13 cellular contexts compared by ENCODE assay signal in the genomic region with DNA sequence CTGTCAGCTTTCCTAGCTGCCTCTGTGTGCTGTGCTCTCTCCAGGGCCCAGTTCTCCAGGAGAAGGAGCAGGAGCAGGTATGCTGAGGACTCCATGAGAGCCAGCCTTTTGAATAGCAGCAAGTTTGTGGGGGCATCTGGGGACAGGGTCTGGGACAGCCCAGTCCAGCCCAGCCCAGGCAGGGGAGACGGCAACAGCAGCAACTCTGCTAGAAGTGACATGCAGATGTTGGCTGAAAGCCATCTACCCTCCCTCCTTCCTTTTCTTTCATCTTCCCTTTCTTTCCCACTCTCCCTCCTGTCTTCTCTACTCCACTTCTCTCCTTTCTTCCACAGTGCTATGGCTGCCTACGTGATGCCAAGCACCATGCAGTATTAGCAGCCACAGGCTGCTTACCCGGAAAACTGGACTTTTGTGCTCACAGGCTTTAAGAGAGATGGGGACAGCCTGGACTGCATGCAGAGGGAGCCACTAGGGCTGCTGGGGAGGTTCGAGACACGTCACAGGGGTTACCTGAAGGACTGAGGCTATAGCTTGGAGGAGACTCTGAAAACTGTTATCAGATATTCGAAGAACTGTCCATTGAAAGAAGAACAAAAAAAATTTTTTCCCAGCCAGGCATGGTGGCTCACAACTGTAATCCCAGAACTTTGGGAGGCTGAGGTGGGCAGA. TPM values are rescaled to one million over a fixed set of nuclear protein-coding genes. Genes with fewer than 3 reads are reported as not detected.
A peak's percentile ranks its signal among the peaks of the same experiment; 100 is the strongest.
DNase-seq lines count a peak whose midpoint lies in the region; ATAC-seq and TF ChIP-seq lines count a peak whose summit lies in the region.
"Had no signal": no experiment of that assay in that cellular context is flagged by ENCODE, and none has a peak within 500 bp of the region (broad histone marks: within the 10 kb centered on the region; RNA-seq: fewer than 3 reads in every experiment).

No MANE protein-coding gene starts in this region.

- no peak overlapping the region for H3K27ac ChIP-seq in heart right ventricle
- no peak overlapping the region for H3K27ac ChIP-seq in PC-3 (ENCODE audit: low read length)
- peak overlapping the region; percentile 88 for H3K27ac ChIP-seq in caudate nucleus (ENCODE audit: low read depth, low read length)
- H3K27ac ChIP-seq in substantia nigra (ENCODE audit: low read depth, low read length, poor library complexity, severe bottlenecking) = peak overlapping the region; percentile 88
- no peak overlapping the region for H3K27ac ChIP-seq in sigmoid colon
- no peak overlapping the region for H3K27ac ChIP-seq in transverse colon
- H3K27ac ChIP-seq: colonic mucosa, pancreas, VCaP had no signal

- POLR2A ChIA-PET in PC-3 (lab: Charles Lee; ENCODE audit: unreplicated experiment) = interaction anchor here (1.0 kb wide), 1 partner anchor 24 kb away, joined by 3 read pairs; a partner anchor contains a TSS

- H3K9me3 ChIP-seq in heart right ventricle = no peaks in the 10 kb centered on the region
- H3K9me3 ChIP-seq in PC-3 (ENCODE audit: low read length) = no peaks in the 10 kb centered on the region
- no peaks in the 10 kb centered on the region for H3K9me3 ChIP-seq in sigmoid colon
- H3K9me3 ChIP-seq in transverse colon = no peaks in the 10 kb centered on the region
- H3K9me3 ChIP-seq: colonic mucosa, pancreas had no signal

- CTCF ChIA-PET in PC-3 (lab: Charles Lee) = no interaction called here

- H3K9ac ChIP-seq in PC-3 (ENCODE audit: low read length) = no peak overlapping the region

- H3K79me2 ChIP-seq in PC-3 (ENCODE audit: low read length) = no peaks in the 10 kb centered on the region

- ATAC-seq in heart right ventricle = peak in 5 of 8 donors; percentile 14 to 48 (median 37)
- ATAC-seq in PC-3 = no peak
- no peak for ATAC-seq in HG02884 (IDR thresholded peaks at IDR 0.05; ENCODE audit: unreplicated experiment)

- H3F3A ChIP-seq in PC-3 (ENCODE audit: low read length, unreplicated experiment) = peaks cover 6% of the 10 kb centered on the region

- intact Hi-C loops in heart right ventricle (cut with DNase I) = loop anchor here in 1 of 10 donors (10.0 kb wide), 1 partner anchor 80 kb away; no protein-coding TSS in a partner anchor
- intact Hi-C loops in cardiac septum (cut with DNase I) = no loop called here
- intact Hi-C loops in PC-3 (cut with micrococcal nuclease) = no loop called here
- intact Hi-C loops in sigmoid colon (cut with DNase I) = no loop called here
- intact Hi-C loops in transverse colon (cut with DNase I; ENCODE audit: low total_unique reads) = no loop called here

- TF ChIP-seq POLR2A in sigmoid colon (IDR thresholded peaks at IDR 0.05) (no peak), transverse colon (IDR thresholded peaks at IDR 0.05) (no peak)

- DNase-seq in heart right ventricle (no peak), cardiac septum (ENCODE audit: low spot score) (no peak), PC-3 (no peak), caudate nucleus (lab: John Stamatoyannopoulos, UW) (no peak), substantia nigra (lab: John Stamatoyannopoulos, UW) (peak in 2 of 49 donors; percentile 28 to 33), sigmoid colon (no peak), transverse colon (no peak)
- DNase-seq: colonic mucosa, H7, NCI-H446, pancreas had no signal

- H3K4me1 ChIP-seq in heart right ventricle (peaks cover 0 to 14% (median 0%) of the 10 kb centered on the region in 9 donors), PC-3 (ENCODE audit: insufficient read depth, low read length) (peaks cover 28% of the 10 kb centered on the region), sigmoid colon (no peaks in the 10 kb centered on the region), transverse colon (no peaks in the 10 kb centered on the region)
- H3K4me1 ChIP-seq: colonic mucosa, pancreas had no signal

- H4K20me1 ChIP-seq in PC-3 (ENCODE audit: low read length) = no peaks in the 10 kb centered on the region

- in situ Hi-C loops in transverse colon (cut with MboI; ENCODE audit: low pct_ligation_motif_present in 1 of 4, low pct_unique_long_range_greater_than_20kb in 1 of 4, low sequenced_read_pairs in 3 of 4) = no loop called here

- H3K36me3 ChIP-seq in heart right ventricle (no peaks in the 10 kb centered on the region), PC-3 (ENCODE audit: low read depth, low read length) (no peaks in the 10 kb centered on the region), sigmoid colon (no peaks in the 10 kb centered on the region), transverse colon (no peaks in the 10 kb centered on the region)
- H3K36me3 ChIP-seq: colonic mucosa, pancreas had no signal

- BruUV-seq in PC-3 (replicated peaks; lab: Mats Ljungman, UMichigan) = no TSS peak

- TF ChIP-seq CTCF in heart right ventricle (IDR thresholded peaks at IDR 0.05) (no peak), PC-3 (conservative IDR thresholded peaks at IDR 0.05; ENCODE audit: low read depth, low read length) (no peak), sigmoid colon (IDR thresholded peaks at IDR 0.05) (no peak), transverse colon (IDR thresholded peaks at IDR 0.05) (no peak)

- 69 to 74% methylated on average over 6 of the region's 6 CpGs for WGBS in heart right ventricle, 2 donors
- 70 to 83% methylated on average over 6 of the region's 6 CpGs for WGBS in sigmoid colon, 2 donors
- 76 to 79% methylated on average over 6 of the region's 6 CpGs for whole genome bisulfite sequencing in transverse colon (ENCODE audit: low coverage in 1 of 2), 2 donors

- H3K4me2 ChIP-seq in PC-3 (ENCODE audit: low read length) = peak overlapping the region; percentile 72; the same call in 1 of the 2 replicates

- H3K4me3 ChIP-seq in heart right ventricle (no peak overlapping the region), PC-3 (ENCODE audit: low read length) (no peak overlapping the region), sigmoid colon (no peak overlapping the region), transverse colon (no peak overlapping the region)
- H3K4me3 ChIP-seq: colonic mucosa, pancreas had no signal

- TF ChIP-seq EP300 in sigmoid colon (IDR thresholded peaks at IDR 0.05) (no peak), transverse colon (IDR thresholded peaks at IDR 0.05; ENCODE audit: low read depth) (no peak)

- no peak overlapping the region for H2AFZ ChIP-seq in PC-3 (ENCODE audit: low read length)

- no peaks in the 10 kb centered on the region for H3K27me3 ChIP-seq in heart right ventricle
- no peaks in the 10 kb centered on the region for H3K27me3 ChIP-seq in PC-3 (ENCODE audit: low read length)
- no peaks in the 10 kb centered on the region for H3K27me3 ChIP-seq in sigmoid colon
- H3K27me3 ChIP-seq in transverse colon = no peaks in the 10 kb centered on the region
- H3K27me3 ChIP-seq: colonic mucosa, pancreas had no signal

- no peaks in the 10 kb centered on the region for H3K9me2 ChIP-seq in PC-3 (replicated peaks; ENCODE audit: low read length)

RNA-seq across cellular contexts. Expression of a gene that starts 23.8 kb away (rescaled TPM):
- total RNA-seq in heart right ventricle = 100 to 1,000 TPM; 134 to 303 (median 207) TPM
- 100 to 1,000 TPM in 1 of 2 donors, 10 to 100 TPM in 1; 62.0 to 159 TPM for polyA plus RNA-seq in heart right ventricle
- total RNA-seq in cardiac septum = 299 TPM
- 354 and 377 TPM in 2 replicates for total RNA-seq in PC-3 (2014; rRNA removed)
- 100 to 1,000 TPM; 179 to 273 (median 229) TPM for total RNA-seq in sigmoid colon
- polyA plus RNA-seq in sigmoid colon = 100 to 1,000 TPM; 179 to 240 (median 201) TPM
- 100 to 1,000 TPM in 3 of 4 donors, 10 to 100 TPM in 1; 84.0 to 189 (median 145) TPM for total RNA-seq in transverse colon

Comparison
In these comparisons a context has a peak if more than half of its experiments do, and no peak if none do; other contexts are left out.
1. ATAC-seq: peak in heart right ventricle (5 of 8); none in PC-3 (single experiment) and HG02884 (single experiment).
2. H3K27ac ChIP-seq: peak in caudate nucleus (single experiment) and substantia nigra (single experiment); none in heart right ventricle (0 of 10), PC-3 (single experiment), sigmoid colon (0 of 4) and transverse colon (0 of 4).